In the genomic region with DNA sequence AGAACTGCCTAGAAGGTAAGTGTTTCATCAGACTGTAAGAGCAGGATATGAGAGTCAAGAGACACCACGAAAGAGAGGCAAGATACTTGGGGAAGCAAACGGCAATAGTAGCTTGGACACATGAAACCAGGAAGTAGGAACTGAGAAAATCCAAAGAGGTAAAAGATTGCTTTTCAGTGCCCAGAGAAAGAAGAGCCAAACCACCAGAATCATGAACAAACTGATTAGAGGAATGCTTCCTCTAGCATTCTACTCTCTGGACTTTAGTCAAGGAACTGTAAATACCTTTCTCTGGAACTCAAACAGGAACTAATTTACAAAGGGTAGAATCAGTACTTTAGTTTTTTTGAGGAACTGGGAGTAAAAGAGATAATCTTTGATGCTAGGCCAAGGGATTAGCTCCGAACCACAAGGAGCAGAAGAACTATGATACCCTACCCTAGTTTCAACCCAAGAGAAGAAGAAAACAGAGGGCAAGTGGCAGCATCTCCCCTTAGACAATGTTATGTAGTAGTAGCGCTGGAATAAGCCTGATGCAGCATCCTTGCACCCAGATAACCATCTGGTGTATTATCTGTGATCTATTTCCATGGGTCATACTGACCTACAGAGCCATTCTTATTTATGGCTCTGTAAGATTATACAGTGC, we compare ENCODE assay signal across 9 cellular contexts. TPM values are rescaled to one million over a fixed set of nuclear protein-coding genes. Genes with fewer than 3 reads are reported as not detected.
A peak's percentile ranks its signal among the peaks of the same experiment; 100 is the strongest.
DNase-seq lines count a peak whose midpoint lies in the region; ATAC-seq and TF ChIP-seq lines count a peak whose summit lies in the region.
"Had no signal": no experiment of that assay in that cellular context is flagged by ENCODE, and none has a peak within 500 bp of the region (broad histone marks: within the 10 kb centered on the region; RNA-seq: fewer than 3 reads in every experiment).

No MANE protein-coding gene starts in this region.

- no peak for TF ChIP-seq EP300 in transverse colon (IDR thresholded peaks at IDR 0.05; ENCODE audit: low read depth)
- no peak for TF ChIP-seq EP300 in ovary (IDR thresholded peaks at IDR 0.05)

- CTCF ChIA-PET in activated CD4-positive, alpha-beta T cell treated with anti-CD3 and anti-CD28 coated beads for 36 hours (lab: Charles Lee): no interaction called here

- intact Hi-C loops in activated CD4-positive, alpha-beta T cell treated with anti-CD3 and anti-CD28 coated beads for 36 hours (cut with DNase I, micrococcal nuclease): no loop called here
- intact Hi-C loops in transverse colon (cut with DNase I; ENCODE audit: low total_unique reads): no loop called here
- intact Hi-C loops in ovary (cut with DNase I): no loop called here

- in situ Hi-C loops in transverse colon (cut with MboI; ENCODE audit: low pct_ligation_motif_present in 1 of 4, low pct_unique_long_range_greater_than_20kb in 1 of 4, low sequenced_read_pairs in 3 of 4): no loop called here

- peaks cover 0 to 25% (median 2%) of the 10 kb centered on the region in 4 donors for H3K36me3 ChIP-seq in transverse colon
- H3K36me3 ChIP-seq in ovary: no peaks in the 10 kb centered on the region

- ATAC-seq in activated CD4-positive, alpha-beta T cell treated with anti-CD3 and anti-CD28 coated beads for 36 hours: no peak
- peak; percentile 80 for ATAC-seq in HG03432 (IDR thresholded peaks at IDR 0.05; ENCODE audit: unreplicated experiment)

- TF ChIP-seq POLR2A in transverse colon (IDR thresholded peaks at IDR 0.05) (no peak), ovary (IDR thresholded peaks at IDR 0.05) (no peak)

- peaks cover 20% of the 10 kb centered on the region for H3K36me3 Mint-ChIP-seq in activated CD4-positive, alpha-beta T cell treated with anti-CD3 and anti-CD28 coated beads for 36 hours (ENCODE audit: low read depth)

- DNase-seq in activated CD4-positive, alpha-beta T cell treated with anti-CD3 and anti-CD28 coated beads for 36 hours: no peak
- DNase-seq in activated CD4-positive, alpha-beta T cell treated with anti-CD3 and anti-CD28 coated beads for 48 hours: no peak
- DNase-seq in astrocyte of the hippocampus (ENCODE audit: low read depth, low spot score) (peak; percentile 43), transverse colon (no peak), NCI-H2227 (lab: John Stamatoyannopoulos, UW; ENCODE audit: unreplicated experiment) (no peak), ovary (no peak), NCI-H524 (lab: John Stamatoyannopoulos, UW) (no peak)
- DNase-seq: ACHN had no signal

- no peak overlapping the region for H3K4me3 Mint-ChIP-seq in activated CD4-positive, alpha-beta T cell treated with anti-CD3 and anti-CD28 coated beads for 36 hours

- no peaks in the 10 kb centered on the region for H3K27me3 Mint-ChIP-seq in activated CD4-positive, alpha-beta T cell treated with anti-CD3 and anti-CD28 coated beads for 36 hours

- H3K9me3 ChIP-seq in transverse colon (no peaks in the 10 kb centered on the region), ovary (no peaks in the 10 kb centered on the region)

- WGBS in transverse colon (ENCODE audit: low coverage in 1 of 2), 2 donors: 18 to 37% methylated on average over 3 to 4 of the region's 4 CpGs
- WGBS in ovary, 3 donors: 20 to 42% (median 30%) methylated on average over 4 of the region's 4 CpGs

- H3K27ac Mint-ChIP-seq in activated CD4-positive, alpha-beta T cell treated with anti-CD3 and anti-CD28 coated beads for 36 hours: peak overlapping the region; percentile 76

- POLR2A ChIA-PET in activated CD4-positive, alpha-beta T cell treated with anti-CD3 and anti-CD28 coated beads for 36 hours (lab: Charles Lee): interaction anchor here (0.6 kb wide), 1 partner anchor 58 kb away, joined by 3 read pairs; no protein-coding TSS in a partner anchor

- H3K9me3 Mint-ChIP-seq in activated CD4-positive, alpha-beta T cell treated with anti-CD3 and anti-CD28 coated beads for 36 hours (ENCODE audit: low read depth): no peaks in the 10 kb centered on the region

- no peaks in the 10 kb centered on the region for H3K27me3 ChIP-seq in transverse colon
- no peaks in the 10 kb centered on the region for H3K27me3 ChIP-seq in ovary

- H3K27ac ChIP-seq in transverse colon (peak overlapping the region; percentile 59 to 73 (median 62)), ovary (no peak overlapping the region)

- TF ChIP-seq CTCF in transverse colon (IDR thresholded peaks at IDR 0.05) (no peak), ovary (IDR thresholded peaks at IDR 0.05) (no peak)

- H3K4me1 ChIP-seq in transverse colon: peaks cover 11 to 44% (median 15%) of the 10 kb centered on the region in 4 donors
- H3K4me1 ChIP-seq in ovary (ENCODE audit: insufficient read depth): peaks cover 3% of the 10 kb centered on the region

- H3K4me3 ChIP-seq in transverse colon (peak overlapping the region in 1 of 4 donors; percentile 1), ovary (no peak overlapping the region)

- H3K4me1 Mint-ChIP-seq in activated CD4-positive, alpha-beta T cell treated with anti-CD3 and anti-CD28 coated beads for 36 hours: peaks cover 44% of the 10 kb centered on the region

RNA-seq across cellular contexts. Expression of a gene that starts 41.3 kb away (rescaled TPM):
- total RNA-seq in activated CD4-positive, alpha-beta T cell treated with anti-CD3 and anti-CD28 coated beads for 36 hours: not detected
- total RNA-seq in transverse colon: not detected
- total RNA-seq in ovary: not detected
- polyA plus RNA-seq in ovary: not detected

RNA-seq across cellular contexts. Expression of a gene that starts 47.2 kb away (rescaled TPM):
- total RNA-seq in activated CD4-positive, alpha-beta T cell treated with anti-CD3 and anti-CD28 coated beads for 36 hours: 100 to 1,000 TPM in 1 of 2 experiments, 10 to 100 TPM in 1; 83.1 to 144 TPM
- total RNA-seq in transverse colon (100 to 1,000 TPM in 1 of 4 donors, 10 to 100 TPM in 3; 21.2 to 207 (median 49.3) TPM), ovary (10 to 100 TPM in 4 of 7 donors, 1 to 10 TPM in 3; 7.6 to 15.5 (median 10.0) TPM)
- polyA plus RNA-seq in ovary: 1 to 10 TPM; 5.4 to 8.9 TPM

RNA-seq across cellular contexts. Expression of a gene that starts 48.3 kb away (rescaled TPM):
- 1 to 10 TPM; 6.0 to 6.1 TPM for total RNA-seq in activated CD4-positive, alpha-beta T cell treated with anti-CD3 and anti-CD28 coated beads for 36 hours
- total RNA-seq in transverse colon (10 to 100 TPM in 3 of 4 donors, 1 to 10 TPM in 1; 6.0 to 35.4 (median 19.0) TPM), ovary (10 to 100 TPM; 21.4 to 31.5 (median 28.6) TPM)
- 10 to 100 TPM; 17.0 to 29.2 TPM for polyA plus RNA-seq in ovary

Comparison
In these comparisons a context has a peak if more than half of its experiments do, and no peak if none do; other contexts are left out.
1. H3K27ac ChIP-seq: peak in transverse colon (4 of 4); none in ovary (0 of 2).